17 cellular contexts compared by ENCODE assay signal in the genomic region with DNA sequence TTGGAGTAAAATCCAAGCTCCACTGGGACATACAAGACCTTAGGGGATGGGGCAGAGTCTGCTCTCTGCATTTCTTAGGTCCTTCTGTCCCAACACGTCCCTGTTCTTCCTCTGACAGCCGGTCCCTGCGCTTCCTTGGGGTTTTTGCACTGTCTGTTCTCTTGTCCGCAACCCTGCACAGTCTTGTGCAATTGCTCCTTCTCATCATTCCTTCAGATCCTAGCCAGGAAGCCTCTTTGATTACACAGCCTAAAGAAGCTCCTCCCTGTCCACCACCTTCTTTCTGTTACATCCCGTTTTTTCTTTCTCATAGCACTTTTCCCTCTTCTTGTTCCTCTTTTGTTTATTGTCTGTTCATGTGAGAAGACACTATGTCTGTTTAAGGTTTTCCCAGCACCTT. TPM values are rescaled to one million over a fixed set of nuclear protein-coding genes. Genes with fewer than 3 reads are reported as not detected.
DNase-seq lines count a peak whose midpoint lies in the region; ATAC-seq and TF ChIP-seq lines count a peak whose summit lies in the region.
"Had no signal": no experiment of that assay in that cellular context is flagged by ENCODE, and none has a peak within 500 bp of the region (broad histone marks: within the 10 kb centered on the region; RNA-seq: fewer than 3 reads in every experiment).

No MANE protein-coding gene starts in this region.

- H3K9me3 ChIP-seq in upper lobe of right lung = no peaks in the 10 kb centered on the region
- H3K9me3 ChIP-seq: MG63 had no signal

- TF ChIP-seq CTCF in choroid plexus epithelial cell (conservative IDR thresholded peaks at IDR 0.05; ENCODE audit: low read depth, low read length) = no peak
- no peak for TF ChIP-seq CTCF in upper lobe of right lung (IDR thresholded peaks at IDR 0.05)

- H3K4me3 ChIP-seq in choroid plexus epithelial cell (ENCODE audit: low read depth, low read length) (no peak overlapping the region), upper lobe of right lung (no peak overlapping the region)
- H3K4me3 ChIP-seq: MG63 had no signal

- DNase-seq in SIG-M5 treated with dmso at 0.1 percent for 504 hours (lab: John Stamatoyannopoulos, UW; ENCODE audit: unreplicated experiment) (peak; percentile 55), SIG-M5 (lab: John Stamatoyannopoulos, UW) (no peak), choroid plexus epithelial cell (ENCODE audit: low read depth) (peak; percentile 69), iris pigment epithelial cell (ENCODE audit: low read depth) (peak; percentile 70), upper lobe of right lung (no peak), cerebellum (ENCODE audit: low spot score) (no peak)
- DNase-seq: activated CD4-positive, alpha-beta T cell treated with anti-CD3 and anti-CD28 coated beads, Interleukin-2, amount 50 U/mL, for 48 hours; activated gamma-delta T cell; H7; mesendoderm; MG63; substantia nigra; T-cell had no signal

- no peak overlapping the region for H3K27ac ChIP-seq in upper lobe of right lung
- H3K27ac ChIP-seq: 22Rv1 had no signal

- intact Hi-C loops in upper lobe of right lung (cut with DNase I) = no loop called here

- ATAC-seq in upper lobe of right lung (peak; percentile 50), GM21423 (IDR thresholded peaks at IDR 0.05; ENCODE audit: unreplicated experiment) (no peak), HG02840 (IDR thresholded peaks at IDR 0.05; ENCODE audit: low FRiP score, unreplicated experiment) (no peak)
- ATAC-seq: T-cell had no signal

- H3K27me3 ChIP-seq in upper lobe of right lung = no peaks in the 10 kb centered on the region
- H3K27me3 ChIP-seq: MG63 had no signal

- no peaks in the 10 kb centered on the region for H3K36me3 ChIP-seq in upper lobe of right lung
- H3K36me3 ChIP-seq: MG63 had no signal

- no peaks in the 10 kb centered on the region for H3K4me1 ChIP-seq in upper lobe of right lung

RNA-seq across cellular contexts. Expression of a gene that starts 19.9 kb away (rescaled TPM):
- 5.0 TPM for total RNA-seq in upper lobe of right lung
- total RNA-seq in cerebellum = 6.4 TPM

RNA-seq across cellular contexts. Expression of a gene that starts 55.4 kb away (rescaled TPM):
- total RNA-seq in upper lobe of right lung = not detected
- not detected for total RNA-seq in cerebellum
- total RNA-seq: H7, osteocyte, T-cell had no signal

Comparison
In these comparisons a context has a peak if more than half of its experiments do, and no peak if none do; other contexts are left out.
1. DNase-seq: peak in SIG-M5 treated with dmso at 0.1 percent for 504 hours (single experiment), choroid plexus epithelial cell (single experiment) and iris pigment epithelial cell (single experiment); none in SIG-M5 (single experiment), upper lobe of right lung (single experiment) and cerebellum (single experiment).